ENCODE assay signal across 21 cellular contexts in genomic region chr16:77062878-77063566, GRCh38.
DNase-seq lines count a peak whose midpoint lies in the region; ATAC-seq and TF ChIP-seq lines count a peak whose summit lies in the region.
"Had no signal": no experiment of that assay in that cellular context is flagged by ENCODE, and none has a peak within 500 bp of the region (broad histone marks: within the 10 kb centered on the region; RNA-seq: fewer than 3 reads in every experiment).

No MANE protein-coding gene starts in this region.

- ATAC-seq in GM21526 (IDR thresholded peaks at IDR 0.05; ENCODE audit: low FRiP score, unreplicated experiment), result no peak
- ATAC-seq: activated CD8-positive, alpha-beta memory T cell treated with anti-CD3 and anti-CD28 coated beads, Interleukin-2, amount 10 ng/mL, durations not matched to agents 7 days and 5 days; esophagus mucosa had no signal

- H3K4me3 ChIP-seq in BE2C (ENCODE audit: low read depth, low read length), result no peak overlapping the region
- H3K4me3 ChIP-seq: SK-N-MC had no signal

- H3K27me3 ChIP-seq in BE2C, result no peaks in the 10 kb centered on the region

- peaks cover 5% of the 10 kb centered on the region; the same call in 1 of the 2 replicates for H3K4me1 ChIP-seq in BE2C
- H3K4me1 ChIP-seq: Caco-2 had no signal

- DNase-seq in BE2C (no peak), H4 (ENCODE audit: low spot score) (peak; percentile 33), left kidney (ENCODE audit: low read depth, low spot score) (peak; percentile 58), pons (ENCODE audit: low spot score) (peak; percentile 3), T-helper 2 cell (no peak)
- no peak for DNase-seq in stimulated activated CD4-positive, alpha-beta T cell treated with anti-CD3 and anti-CD28 coated beads, Interleukin-4, amount 100 ng/mL, for 1 hour
- DNase-seq: activated CD4-positive, CD25-positive, alpha-beta regulatory T cell; activated CD8-positive, alpha-beta memory T cell treated with anti-CD3 and anti-CD28 coated beads, Interleukin-2, amount 10 ng/mL, durations not matched to agents 7 days and 5 days; activated gamma-delta T cell treated with Interleukin-2 at 50 U/mL for 16 hours; activated naive CD8-positive, alpha-beta T cell treated with anti-CD3 and anti-CD28 coated beads, Interleukin-2, amount 10 ng/mL, durations not matched to agents 7 days and 5 days; activated T-cell treated with anti-CD3 and anti-CD28 coated beads, Interleukin-2, amount 50 U/mL, for 48 hours; Caco-2; cortex of kidney; Kasumi-1; NCI-H446; NCI-H774; T-helper 1 cell; trophoblast cell had no signal

- 0 out of 2 replicates have a peak, but pooled peaks have one; percentile 3 for TF ChIP-seq CTCF in BE2C (IDR thresholded peaks at IDR 0.05; ENCODE audit: low read depth, low read length)

- H3K9me3 ChIP-seq in BE2C, result no peaks in the 10 kb centered on the region
- H3K9me3 ChIP-seq: Caco-2 had no signal

- H3K36me3 ChIP-seq in BE2C, result no peaks in the 10 kb centered on the region

Comparison
In these comparisons a context has a peak if more than half of its experiments do, and no peak if none do; other contexts are left out.
1. DNase-seq: peak in H4 (single experiment), left kidney (single experiment) and pons (single experiment); none in BE2C (single experiment), stimulated activated CD4-positive, alpha-beta T cell treated with anti-CD3 and anti-CD28 coated beads, Interleukin-4, amount 100 ng/mL, for 1 hour (single experiment) and T-helper 2 cell (0 of 5).